8 cellular contexts compared by ENCODE assay signal in genomic region chr17:31094600-31095238, GRCh38. TPM values are rescaled to one million over a fixed set of nuclear protein-coding genes. Genes with fewer than 3 reads are reported as not detected.
DNase-seq lines count a peak whose midpoint lies in the region; ATAC-seq lines count a peak whose summit lies in the region.

A gene with protein sequence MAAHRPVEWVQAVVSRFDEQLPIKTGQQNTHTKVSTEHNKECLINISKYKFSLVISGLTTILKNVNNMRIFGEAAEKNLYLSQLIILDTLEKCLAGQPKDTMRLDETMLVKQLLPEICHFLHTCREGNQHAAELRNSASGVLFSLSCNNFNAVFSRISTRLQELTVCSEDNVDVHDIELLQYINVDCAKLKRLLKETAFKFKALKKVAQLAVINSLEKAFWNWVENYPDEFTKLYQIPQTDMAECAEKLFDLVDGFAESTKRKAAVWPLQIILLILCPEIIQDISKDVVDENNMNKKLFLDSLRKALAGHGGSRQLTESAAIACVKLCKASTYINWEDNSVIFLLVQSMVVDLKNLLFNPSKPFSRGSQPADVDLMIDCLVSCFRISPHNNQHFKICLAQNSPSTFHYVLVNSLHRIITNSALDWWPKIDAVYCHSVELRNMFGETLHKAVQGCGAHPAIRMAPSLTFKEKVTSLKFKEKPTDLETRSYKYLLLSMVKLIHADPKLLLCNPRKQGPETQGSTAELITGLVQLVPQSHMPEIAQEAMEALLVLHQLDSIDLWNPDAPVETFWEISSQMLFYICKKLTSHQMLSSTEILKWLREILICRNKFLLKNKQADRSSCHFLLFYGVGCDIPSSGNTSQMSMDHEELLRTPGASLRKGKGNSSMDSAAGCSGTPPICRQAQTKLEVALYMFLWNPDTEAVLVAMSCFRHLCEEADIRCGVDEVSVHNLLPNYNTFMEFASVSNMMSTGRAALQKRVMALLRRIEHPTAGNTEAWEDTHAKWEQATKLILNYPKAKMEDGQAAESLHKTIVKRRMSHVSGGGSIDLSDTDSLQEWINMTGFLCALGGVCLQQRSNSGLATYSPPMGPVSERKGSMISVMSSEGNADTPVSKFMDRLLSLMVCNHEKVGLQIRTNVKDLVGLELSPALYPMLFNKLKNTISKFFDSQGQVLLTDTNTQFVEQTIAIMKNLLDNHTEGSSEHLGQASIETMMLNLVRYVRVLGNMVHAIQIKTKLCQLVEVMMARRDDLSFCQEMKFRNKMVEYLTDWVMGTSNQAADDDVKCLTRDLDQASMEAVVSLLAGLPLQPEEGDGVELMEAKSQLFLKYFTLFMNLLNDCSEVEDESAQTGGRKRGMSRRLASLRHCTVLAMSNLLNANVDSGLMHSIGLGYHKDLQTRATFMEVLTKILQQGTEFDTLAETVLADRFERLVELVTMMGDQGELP (N-terminal part only) (plus strand): TSS chr17:31094977. CDS start chr17:31095310, 333 bp downstream.

- no peaks in the 10 kb centered on the region for H3K9me3 ChIP-seq in mononuclear cell (ENCODE audit: low read depth, low read length)

- H3K4me1 Mint-ChIP-seq in IgD-negative memory B cell: peaks cover 10 to 12% (median 12%) of the 10 kb centered on the region in 3 donors

- H3K27me3 ChIP-seq in mononuclear cell (ENCODE audit: insufficient read depth, low read length): no peaks in the 10 kb centered on the region

- DNase-seq in D341Med (ENCODE audit: low spot score): peak; percentile 100
- DNase-seq in OCI-M1 (lab: John Stamatoyannopoulos, UW): peak; percentile 97
- DNase-seq in activated T-cell treated with anti-CD3 and anti-CD28 coated beads for 24 hours (ENCODE audit: low read depth): peak; percentile 81
- peak; percentile 97 for DNase-seq in epidermal melanocyte (ENCODE audit: insufficient read length, low spot score)
- DNase-seq in stimulated activated CD8-positive, alpha-beta memory T cell treated with anti-CD3 and anti-CD28 coated beads, Interleukin-2, amount 100 ng/mL, for 48 hours (ENCODE audit: low read depth in 2 of 2): peak; percentile 80 to 84

- H3K27me3 Mint-ChIP-seq in IgD-negative memory B cell: no peaks in the 10 kb centered on the region

- peak; percentile 69 for ATAC-seq in GM21515 (IDR thresholded peaks at IDR 0.05; ENCODE audit: unreplicated experiment)

- H3K4me1 ChIP-seq in mononuclear cell (ENCODE audit: insufficient read depth, low read length): peaks cover 11% of the 10 kb centered on the region

- peak within 1 kb of the TSS; percentile 88 to 95 (median 90) for H3K27ac Mint-ChIP-seq in IgD-negative memory B cell

- no peaks in the 10 kb centered on the region for H3K36me3 Mint-ChIP-seq in IgD-negative memory B cell

- H3K4me3 Mint-ChIP-seq in IgD-negative memory B cell: peak within 1 kb of the TSS; percentile 85 to 98 (median 94)

- H3K9me3 Mint-ChIP-seq in IgD-negative memory B cell: no peaks in the 10 kb centered on the region

- peak within 1 kb of the TSS; percentile 59 for H3K4me3 ChIP-seq in mononuclear cell (ENCODE audit: low read length)

RNA-seq across cellular contexts. Expression of the gene that starts here (rescaled TPM):
- polyA plus RNA-seq in IgD-negative memory B cell: 10.0 TPM
- total RNA-seq in mononuclear cell: 21.9 TPM

Comparison
In these comparisons a context has a peak if more than half of its experiments do, and no peak if none do; other contexts are left out.
1. Peak in every context shown above with its lines: DNase-seq, ATAC-seq and H3K4me3 ChIP-seq.